ENCODE assay signal across 23 cellular contexts in the genomic region with DNA sequence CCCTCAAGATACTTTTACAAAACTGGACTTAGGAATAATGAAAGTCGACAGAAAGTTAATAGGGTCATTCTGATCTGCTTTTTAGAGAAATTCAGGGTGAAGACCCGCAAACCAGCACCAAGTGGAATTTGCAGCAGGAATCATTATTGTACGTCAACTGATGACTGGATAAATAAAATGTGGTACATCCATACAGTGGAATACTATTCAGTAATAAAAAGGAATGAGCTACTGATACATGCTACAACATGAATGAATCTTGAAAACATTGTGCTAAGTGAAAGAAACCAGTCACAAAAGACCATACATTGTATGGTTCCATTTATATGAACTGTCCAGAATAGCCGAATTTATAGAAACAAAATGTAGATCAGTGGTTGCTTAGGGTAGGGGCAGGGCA.
"Had no signal": no experiment of that assay in that cellular context is flagged by ENCODE, and none has a peak within 500 bp of the region (broad histone marks: within the 10 kb centered on the region; RNA-seq: fewer than 3 reads in every experiment).

No MANE protein-coding gene starts in this region.

- H3K27ac ChIP-seq: RWPE1, SJCRH30 had no signal

- H3K9me3 ChIP-seq: MG63, SJCRH30 had no signal

- H3K27me3 ChIP-seq: SJCRH30 had no signal

- DNase-seq: Karpas-422, KG1, MG63, NCI-H1092, NCI-H1105 treated with DMSO at 0.1 percent for 48 hours, NCI-H1417 treated with DMSO at 0.1 percent for 48 hours, NCI-H146, NCI-H1694 treated with DMSO at 0.1 percent for 48 hours, NCI-H1930, NCI-H2081 treated with DMSO at 0.1 percent for 48 hours, NCI-H2171, NCI-H226, NCI-H446, NCI-H510A, NCI-H524 treated with DMSO at 0.1 percent for 48 hours, NCI-H69, NCI-H774, PC-3, SHP77 treated with DMSO at 0.1 percent for 48 hours, SJCRH30, SW 1271 had no signal

- H3K36me3 ChIP-seq: MG63, SJCRH30 had no signal

- ATAC-seq: Panc1, PC-3 had no signal

- H3K4me1 ChIP-seq: SJCRH30 had no signal

- H3K4me3 ChIP-seq: MG63, SJCRH30 had no signal
